8 cellular contexts compared by ENCODE assay signal in the genomic region with DNA sequence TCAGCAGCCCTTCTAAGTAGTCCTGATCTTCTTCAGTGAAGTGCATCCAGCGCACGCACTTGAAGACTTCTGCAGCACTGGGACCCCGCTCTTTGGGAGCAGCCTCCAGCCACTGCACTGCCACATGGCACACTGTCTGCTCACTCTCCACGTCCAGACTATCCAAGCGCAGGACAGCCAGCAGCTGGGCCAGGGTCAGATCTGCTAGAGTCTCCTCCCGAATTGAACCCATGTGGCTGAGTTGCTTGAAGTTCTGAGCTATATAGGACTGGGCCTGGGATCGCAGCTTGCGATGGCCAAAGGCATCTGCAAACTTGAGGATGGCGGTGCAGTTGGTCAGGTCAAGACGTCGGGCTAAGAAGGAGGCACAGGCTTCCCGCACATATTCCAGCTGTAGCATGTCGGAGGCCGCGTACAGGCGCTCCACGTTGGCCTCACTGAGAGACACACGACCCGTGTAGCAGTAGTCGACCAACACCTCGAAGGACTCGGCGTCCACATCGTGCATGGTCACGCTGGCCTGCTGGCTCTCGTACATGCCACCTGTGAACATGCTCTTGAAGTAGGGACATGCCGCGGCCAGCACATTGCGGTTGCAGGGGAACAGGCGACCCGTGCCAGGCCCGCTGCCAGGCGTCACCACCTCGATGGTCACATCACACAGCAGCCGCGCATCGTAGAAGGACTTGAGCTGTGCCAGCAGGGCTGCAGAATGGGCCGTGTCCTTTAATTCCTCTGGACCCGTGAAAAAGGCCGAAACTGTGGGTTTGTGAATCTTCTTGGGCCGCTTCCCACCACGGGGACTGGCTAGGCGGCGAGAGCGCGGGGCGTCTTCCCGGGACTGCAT. TPM values are rescaled to one million over a fixed set of nuclear protein-coding genes. Genes with fewer than 3 reads are reported as not detected.
DNase-seq lines count a peak whose midpoint lies in the region; ATAC-seq and TF ChIP-seq lines count a peak whose summit lies in the region.
"Not testable (repeated sequence)": the region's sequence is repeated elsewhere in the genome, so short reads cannot be mapped to it uniquely, and the experiment has no call there.

No MANE protein-coding gene starts in this region.

- peak; percentile 29 for ATAC-seq in GM19395 (IDR thresholded peaks at IDR 0.05; ENCODE audit: unreplicated experiment)
- peak; percentile 2 for ATAC-seq in HG03039 (IDR thresholded peaks at IDR 0.05; ENCODE audit: unreplicated experiment)
- ATAC-seq in activated T-helper 17 cell treated with anti-CD3 and anti-CD28 coated beads, Interleukin-2, amount 50 U/mL, for 72 hours (replicated peaks): peak; percentile 15
- peak; percentile 33 to 40 for ATAC-seq in gastrocnemius medialis

- in situ Hi-C loops in gastrocnemius medialis (cut with MboI; ENCODE audit: low sequenced_read_pairs in 4 of 4): loop anchor here (5.0 to 10.0 kb wide), 5 partner anchors 53 to 133 kb away; a partner anchor contains a TSS

- peaks cover 20% of the 10 kb centered on the region for H3K4me1 Mint-ChIP-seq in activated T-helper 17 cell treated with anti-CD3 and anti-CD28 coated beads, Interleukin-2, amount 50 U/mL, for 72 hours

- H3K36me3 ChIP-seq in NT2/D1 (ENCODE audit: insufficient read depth, insufficient read length, low read length): peaks cover 21% of the 10 kb centered on the region
- not testable (repeated sequence) for H3K36me3 ChIP-seq in gastrocnemius medialis

- not testable (repeated sequence) for H3K4me1 ChIP-seq in NT2/D1 (ENCODE audit: insufficient read depth, insufficient read length)
- H3K4me1 ChIP-seq in gastrocnemius medialis: peaks cover 52% of the 10 kb centered on the region in 2 donors

- peak overlapping the region; percentile 77 for H3K9ac ChIP-seq in NT2/D1 (ENCODE audit: insufficient read length, low read depth)

- not testable (repeated sequence) for TF ChIP-seq CTCF in AG04449 (IDR thresholded peaks at IDR 0.05; ENCODE audit: insufficient read depth, low read length, missing control alignments); lower leg skin (IDR thresholded peaks at IDR 0.05); gastrocnemius medialis (IDR thresholded peaks at IDR 0.05 in 4 of 5, conservative IDR thresholded peaks at IDR 0.05 in 1 of 5)

- POLR2A ChIA-PET in AG04449 (lab: Yijun Ruan, JAX): not testable (repeated sequence)

- H3K9me3 ChIP-seq in NT2/D1 (ENCODE audit: insufficient read depth, low read length); gastrocnemius medialis: not testable (repeated sequence)

- not testable (repeated sequence) for H3K9me3 Mint-ChIP-seq in activated T-helper 17 cell treated with anti-CD3 and anti-CD28 coated beads, Interleukin-2, amount 50 U/mL, for 72 hours

- H3K27ac Mint-ChIP-seq in activated T-helper 17 cell treated with anti-CD3 and anti-CD28 coated beads, Interleukin-2, amount 50 U/mL, for 72 hours: peak overlapping the region; percentile 94

- intact Hi-C loops in lower leg skin (cut with DNase I; ENCODE audit: low total_unique reads) (loop anchor here (10.0 kb wide), 1 partner anchor 63 kb away; a partner anchor contains a TSS), gastrocnemius medialis (cut with DNase I; ENCODE audit: low total_unique reads) (loop anchor here (1.0 to 5.0 kb wide), 4 partner anchors 62 to 361 kb away; a partner anchor contains a TSS)

- peak overlapping the region; percentile 46 for H3K27ac ChIP-seq in epithelial cell of prostate
- H3K27ac ChIP-seq in gastrocnemius medialis: peak overlapping the region; percentile 92 to 94 (median 94)

- DNase-seq in AG04449 (ENCODE audit: low read depth, low spot score); NT2/D1 (ENCODE audit: low read depth, low spot score); epithelial cell of prostate (ENCODE audit: low read depth, low spot score): not testable (repeated sequence)
- DNase-seq in lower leg skin (ENCODE audit: low spot score in 2 of 2) (peak; percentile 26 to 86), gastrocnemius medialis (peak; percentile 24 to 60)

- not testable (repeated sequence) for H3K27me3 Mint-ChIP-seq in activated T-helper 17 cell treated with anti-CD3 and anti-CD28 coated beads, Interleukin-2, amount 50 U/mL, for 72 hours

- peak overlapping the region; percentile 88 for H3K4me3 Mint-ChIP-seq in activated T-helper 17 cell treated with anti-CD3 and anti-CD28 coated beads, Interleukin-2, amount 50 U/mL, for 72 hours

- TF ChIP-seq POLR2A in lower leg skin (IDR thresholded peaks at IDR 0.05); gastrocnemius medialis (IDR thresholded peaks at IDR 0.05): not testable (repeated sequence)

- whole genome bisulfite sequencing in lower leg skin, 2 donors: 23 to 24% methylated on average over 21 to 45 of the region's 48 CpGs

- H3K27me3 ChIP-seq in NT2/D1 (ENCODE audit: insufficient read depth, insufficient read length); gastrocnemius medialis: not testable (repeated sequence)

- H3K4me3 ChIP-seq in AG04449 (ENCODE audit: low read depth, low read length) (peak overlapping the region; percentile 81), NT2/D1 (ENCODE audit: insufficient read length, low read depth) (peak overlapping the region; percentile 72), lower leg skin (ENCODE audit: low read depth, poor library complexity, severe bottlenecking) (peak overlapping the region; percentile 66), gastrocnemius medialis (peak overlapping the region; percentile 81 to 88 (median 83))

- CTCF ChIA-PET in AG04449 (lab: Yijun Ruan, JAX): interaction anchor here (1.3 kb wide), 1 partner anchor 58 kb away, joined by 3 read pairs; no protein-coding TSS in a partner anchor

- H3K36me3 Mint-ChIP-seq in activated T-helper 17 cell treated with anti-CD3 and anti-CD28 coated beads, Interleukin-2, amount 50 U/mL, for 72 hours (ENCODE audit: low read depth): not testable (repeated sequence)

RNA-seq across cellular contexts. Expression of a gene that starts 0.7 kb away (rescaled TPM):
- 1 to 10 TPM; 3.4 to 5.5 TPM for total RNA-seq in activated T-helper 17 cell treated with anti-CD3 and anti-CD28 coated beads, Interleukin-2, amount 50 U/mL, for 72 hours
- total RNA-seq in lower leg skin: 1 to 10 TPM; 3.2 to 6.3 (median 4.9) TPM
- 1 to 10 TPM; 3.7 to 6.1 (median 5.3) TPM for total RNA-seq in gastrocnemius medialis
